In the genomic region with DNA sequence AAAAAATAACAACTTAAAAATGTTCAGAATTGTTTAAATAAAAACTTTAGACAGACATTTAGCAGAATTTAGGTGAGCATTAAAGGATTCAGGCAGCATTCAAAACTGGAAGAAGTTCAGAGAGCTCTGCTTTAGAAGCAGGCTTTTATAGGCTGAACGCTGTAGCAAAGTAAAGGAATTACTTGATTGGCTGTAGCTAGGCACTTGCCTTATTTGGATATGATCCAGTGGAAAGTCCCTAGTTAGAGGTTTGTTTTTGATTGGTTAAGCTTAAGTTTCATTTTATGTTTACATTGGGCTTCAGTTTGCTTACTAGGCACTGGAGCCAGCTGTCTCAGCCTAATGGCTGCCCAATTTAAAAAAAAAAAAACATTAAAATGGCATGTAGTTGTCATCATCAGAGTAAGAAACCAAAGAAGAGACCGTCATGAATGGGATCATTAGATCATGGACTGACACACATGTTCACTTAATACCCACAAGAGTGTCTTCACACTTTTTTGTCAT, we compare ENCODE assay signal across 8 cellular contexts.
A peak's percentile ranks its signal among the peaks of the same experiment; 100 is the strongest.
DNase-seq lines count a peak whose midpoint lies in the region; ATAC-seq and TF ChIP-seq lines count a peak whose summit lies in the region.

No MANE protein-coding gene starts in this region.

- CTCF ChIA-PET in HEK293T (lab: Yijun Ruan, JAX) = interaction anchor here (0.5 to 0.8 kb wide), 2 partner anchors 98 to 99 kb away, joined by 3 to 4 read pairs; no protein-coding TSS in a partner anchor

- no peak overlapping the region for H3K27ac ChIP-seq in SJCRH30
- H3K27ac ChIP-seq in lower lobe of right lung = peak overlapping the region; percentile 14
- peak overlapping the region; percentile 2 to 64 for H3K27ac ChIP-seq in uterus

- H3K4me1 ChIP-seq in SJCRH30 (peaks cover 23% of the 10 kb centered on the region), lower lobe of right lung (peaks cover 18% of the 10 kb centered on the region), uterus (no peaks in the 10 kb centered on the region)

- TF ChIP-seq POLR2A in uterus (IDR thresholded peaks at IDR 0.05) = no peak

- no peak overlapping the region for H3K4me3 ChIP-seq in MG63
- no peak overlapping the region for H3K4me3 ChIP-seq in SJCRH30
- H3K4me3 ChIP-seq in lower lobe of right lung = no peak overlapping the region
- no peak overlapping the region for H3K4me3 ChIP-seq in uterus

- DNase-seq in stimulated activated naive CD4-positive, alpha-beta T cell (lab: John Stamatoyannopoulos, UW) = peak in 5 of 6 experiments; percentile 37 to 89 (median 85)
- DNase-seq in stimulated activated naive CD4-positive, alpha-beta T cell treated with Interleukin-2 at 50 U/mL for 16 hours (lab: John Stamatoyannopoulos, UW) = no peak
- DNase-seq in HEK293T (ENCODE audit: extremely low spot score) (peak; percentile 66), MG63 (peak; percentile 34), SJCRH30 (peak; percentile 62 to 93), cerebellar cortex (ENCODE audit: low spot score) (peak; percentile 38), lower lobe of right lung (no peak), uterus (no peak)

- no peaks in the 10 kb centered on the region for H3K36me3 ChIP-seq in MG63
- H3K36me3 ChIP-seq in SJCRH30 = no peaks in the 10 kb centered on the region; the same call in 1 of the 2 replicates
- H3K36me3 ChIP-seq in lower lobe of right lung = peaks cover 4% of the 10 kb centered on the region
- H3K36me3 ChIP-seq in uterus = no peaks in the 10 kb centered on the region

- peak; percentile 94 to 95 for ATAC-seq in lower lobe of right lung

- intact Hi-C loops in lower lobe of right lung (cut with DNase I) = no loop called here
- intact Hi-C loops in uterus (cut with DNase I; ENCODE audit: low total_unique reads) = no loop called here

- H3K9me3 ChIP-seq in MG63 (no peaks in the 10 kb centered on the region), SJCRH30 (replicated peaks) (no peaks in the 10 kb centered on the region), lower lobe of right lung (no peaks in the 10 kb centered on the region), uterus (no peaks in the 10 kb centered on the region)

- POLR2A ChIA-PET in HEK293T (lab: Yijun Ruan, JAX) = interaction anchor here (0.5 to 1.1 kb wide), 2 partner anchors 36 to 108 kb away, joined by 3 to 4 read pairs; no protein-coding TSS in a partner anchor

- H3K27me3 ChIP-seq in MG63 = no peaks in the 10 kb centered on the region
- no peaks in the 10 kb centered on the region for H3K27me3 ChIP-seq in SJCRH30
- H3K27me3 ChIP-seq in lower lobe of right lung (ENCODE audit: low read depth) = no peaks in the 10 kb centered on the region
- no peaks in the 10 kb centered on the region for H3K27me3 ChIP-seq in uterus

- TF ChIP-seq CTCF in lower lobe of right lung (IDR thresholded peaks at IDR 0.05) = no peak
- no peak for TF ChIP-seq CTCF in uterus (IDR thresholded peaks at IDR 0.05)

TF ChIP-seq in HEK293T, 16 proteins besides CTCF, POLR2A, EP300 and RAD21:
- TF ChIP-seq ZNF384 (IDR thresholded peaks at IDR 0.05) = peak; percentile 89
- no peak for TF ChIP-seq HDGF (IDR thresholded peaks at IDR 0.05; ENCODE audit: borderline replicate concordance)
- TF ChIP-seq ARNT (IDR thresholded peaks at IDR 0.05) = no peak

Comparison
In these comparisons a context has a peak if more than half of its experiments do, and no peak if none do; other contexts are left out.
1. DNase-seq: peak in stimulated activated naive CD4-positive, alpha-beta T cell (5 of 6), HEK293T (single experiment), MG63 (single experiment), SJCRH30 (2 of 2) and cerebellar cortex (single experiment); none in stimulated activated naive CD4-positive, alpha-beta T cell treated with Interleukin-2 at 50 U/mL for 16 hours (single experiment), lower lobe of right lung (single experiment) and uterus (0 of 2).